1 cellular context compared by ENCODE assay signal in the genomic region with DNA sequence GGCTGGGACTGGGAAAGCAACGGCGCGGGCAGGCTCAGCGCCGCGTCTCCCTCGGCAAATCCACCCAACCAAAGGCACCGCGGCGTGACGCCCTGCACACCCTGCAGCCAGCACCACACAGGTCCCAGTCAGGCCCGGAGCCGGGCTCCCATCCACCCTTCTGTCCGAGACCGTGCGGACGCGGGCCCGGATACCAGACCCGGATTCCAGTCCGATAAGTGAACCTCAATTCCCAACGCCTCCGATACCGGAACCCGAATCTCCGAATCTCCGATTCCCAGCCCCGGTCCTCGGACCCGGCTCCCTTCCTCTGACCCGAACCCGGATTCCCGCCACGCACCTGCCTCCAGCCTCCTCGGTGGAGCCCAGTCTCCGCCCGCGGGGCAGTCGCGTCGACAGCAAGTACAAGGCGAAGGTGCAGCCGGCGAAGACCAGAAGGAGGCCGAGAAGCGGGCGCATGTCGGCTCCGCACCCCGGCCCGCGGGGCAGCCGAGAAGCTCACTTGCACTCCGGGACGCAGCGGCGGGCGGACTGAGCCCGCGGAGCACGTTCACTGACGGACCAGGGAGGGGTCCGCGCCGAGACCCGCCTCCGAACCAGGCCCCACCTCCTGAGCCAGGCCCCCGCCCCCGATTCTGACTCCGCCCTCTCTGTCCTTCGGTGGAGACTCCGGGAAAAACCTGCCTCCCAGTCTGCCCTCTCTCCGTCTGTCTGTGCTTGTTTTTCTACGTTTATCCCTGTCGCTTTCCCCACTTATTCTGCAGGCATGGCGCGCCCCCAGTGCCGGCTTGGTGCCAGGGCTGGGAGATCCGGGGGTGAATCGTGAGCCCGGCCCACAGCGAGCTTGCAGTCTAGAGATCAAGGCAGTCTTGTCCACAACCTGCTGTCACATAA.
TF ChIP-seq lines count a peak whose summit lies in the region.

A gene (minus strand): TSS at position 533 of the 894 bp plus-strand sequence. CDS start 74 bp downstream, at position 459.

TF ChIP-seq in HepG2, 621 proteins besides CTCF, POLR2A, EP300 and RAD21 (continued from another document and continues in another):
- TF ChIP-seq, protein P1, sequence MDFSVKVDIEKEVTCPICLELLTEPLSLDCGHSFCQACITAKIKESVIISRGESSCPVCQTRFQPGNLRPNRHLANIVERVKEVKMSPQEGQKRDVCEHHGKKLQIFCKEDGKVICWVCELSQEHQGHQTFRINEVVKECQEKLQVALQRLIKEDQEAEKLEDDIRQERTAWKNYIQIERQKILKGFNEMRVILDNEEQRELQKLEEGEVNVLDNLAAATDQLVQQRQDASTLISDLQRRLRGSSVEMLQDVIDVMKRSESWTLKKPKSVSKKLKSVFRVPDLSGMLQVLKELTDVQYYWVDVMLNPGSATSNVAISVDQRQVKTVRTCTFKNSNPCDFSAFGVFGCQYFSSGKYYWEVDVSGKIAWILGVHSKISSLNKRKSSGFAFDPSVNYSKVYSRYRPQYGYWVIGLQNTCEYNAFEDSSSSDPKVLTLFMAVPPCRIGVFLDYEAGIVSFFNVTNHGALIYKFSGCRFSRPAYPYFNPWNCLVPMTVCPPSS (IDR thresholded peaks at IDR 0.05): no peak
- TF ChIP-seq, protein P2, sequence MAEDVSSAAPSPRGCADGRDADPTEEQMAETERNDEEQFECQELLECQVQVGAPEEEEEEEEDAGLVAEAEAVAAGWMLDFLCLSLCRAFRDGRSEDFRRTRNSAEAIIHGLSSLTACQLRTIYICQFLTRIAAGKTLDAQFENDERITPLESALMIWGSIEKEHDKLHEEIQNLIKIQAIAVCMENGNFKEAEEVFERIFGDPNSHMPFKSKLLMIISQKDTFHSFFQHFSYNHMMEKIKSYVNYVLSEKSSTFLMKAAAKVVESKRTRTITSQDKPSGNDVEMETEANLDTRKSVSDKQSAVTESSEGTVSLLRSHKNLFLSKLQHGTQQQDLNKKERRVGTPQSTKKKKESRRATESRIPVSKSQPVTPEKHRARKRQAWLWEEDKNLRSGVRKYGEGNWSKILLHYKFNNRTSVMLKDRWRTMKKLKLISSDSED (CRISPR knock-in tag; IDR thresholded peaks at IDR 0.05): no peak
- TF ChIP-seq RELA (CRISPR knock-in tag; IDR thresholded peaks at IDR 0.05): no peak
- no peak for TF ChIP-seq ZNF33A (CRISPR knock-in tag; IDR thresholded peaks at IDR 0.05; ENCODE audit: borderline replicate concordance)
- TF ChIP-seq ZNF431 (CRISPR knock-in tag; IDR thresholded peaks at IDR 0.05; ENCODE audit: borderline replicate concordance, low read depth): no peak
- TF ChIP-seq RORA (CRISPR knock-in tag; IDR thresholded peaks at IDR 0.05): no peak
- 0 out of 2 replicates have a peak, but pooled peaks have one; percentile 12 for TF ChIP-seq RFX5 (IDR thresholded peaks at IDR 0.05; ENCODE audit: low read depth, low read length)
- peak; percentile 79; the same call in 1 of the 2 replicates for TF ChIP-seq ISL2 (CRISPR knock-in tag; IDR thresholded peaks at IDR 0.05)
- TF ChIP-seq DR1 (CRISPR knock-in tag; IDR thresholded peaks at IDR 0.05): peak; percentile 41; the same call in 1 of the 2 replicates
- TF ChIP-seq TEAD2 (CRISPR knock-in tag; IDR thresholded peaks at IDR 0.05): no peak; the same call in 1 of the 2 replicates
- no peak for TF ChIP-seq FIP1L1 (IDR thresholded peaks at IDR 0.05; ENCODE audit: borderline replicate concordance, insufficient read depth, low read depth, low read length)
- TF ChIP-seq, protein P3, sequence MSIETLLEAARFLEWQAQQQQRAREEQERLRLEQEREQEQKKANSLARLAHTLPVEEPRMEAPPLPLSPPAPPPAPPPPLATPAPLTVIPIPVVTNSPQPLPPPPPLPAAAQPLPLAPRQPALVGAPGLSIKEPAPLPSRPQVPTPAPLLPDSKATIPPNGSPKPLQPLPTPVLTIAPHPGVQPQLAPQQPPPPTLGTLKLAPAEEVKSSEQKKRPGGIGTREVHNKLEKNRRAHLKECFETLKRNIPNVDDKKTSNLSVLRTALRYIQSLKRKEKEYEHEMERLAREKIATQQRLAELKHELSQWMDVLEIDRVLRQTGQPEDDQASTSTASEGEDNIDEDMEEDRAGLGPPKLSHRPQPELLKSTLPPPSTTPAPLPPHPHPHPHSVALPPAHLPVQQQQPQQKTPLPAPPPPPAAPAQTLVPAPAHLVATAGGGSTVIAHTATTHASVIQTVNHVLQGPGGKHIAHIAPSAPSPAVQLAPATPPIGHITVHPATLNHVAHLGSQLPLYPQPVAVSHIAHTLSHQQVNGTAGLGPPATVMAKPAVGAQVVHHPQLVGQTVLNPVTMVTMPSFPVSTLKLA (IDR thresholded peaks at IDR 0.05): 0 out of 2 replicates have a peak, but pooled peaks have one; percentile 2
- no peak for TF ChIP-seq ZNF468 (CRISPR knock-in tag; IDR thresholded peaks at IDR 0.05)
- TF ChIP-seq, protein P4, sequence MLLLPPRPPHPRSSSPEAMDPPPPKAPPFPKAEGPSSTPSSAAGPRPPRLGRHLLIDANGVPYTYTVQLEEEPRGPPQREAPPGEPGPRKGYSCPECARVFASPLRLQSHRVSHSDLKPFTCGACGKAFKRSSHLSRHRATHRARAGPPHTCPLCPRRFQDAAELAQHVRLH (CRISPR knock-in tag; IDR thresholded peaks at IDR 0.05; ENCODE audit: borderline replicate concordance, low read depth): peak; percentile 92; the same call in 1 of the 2 replicates
- TF ChIP-seq, protein P5, sequence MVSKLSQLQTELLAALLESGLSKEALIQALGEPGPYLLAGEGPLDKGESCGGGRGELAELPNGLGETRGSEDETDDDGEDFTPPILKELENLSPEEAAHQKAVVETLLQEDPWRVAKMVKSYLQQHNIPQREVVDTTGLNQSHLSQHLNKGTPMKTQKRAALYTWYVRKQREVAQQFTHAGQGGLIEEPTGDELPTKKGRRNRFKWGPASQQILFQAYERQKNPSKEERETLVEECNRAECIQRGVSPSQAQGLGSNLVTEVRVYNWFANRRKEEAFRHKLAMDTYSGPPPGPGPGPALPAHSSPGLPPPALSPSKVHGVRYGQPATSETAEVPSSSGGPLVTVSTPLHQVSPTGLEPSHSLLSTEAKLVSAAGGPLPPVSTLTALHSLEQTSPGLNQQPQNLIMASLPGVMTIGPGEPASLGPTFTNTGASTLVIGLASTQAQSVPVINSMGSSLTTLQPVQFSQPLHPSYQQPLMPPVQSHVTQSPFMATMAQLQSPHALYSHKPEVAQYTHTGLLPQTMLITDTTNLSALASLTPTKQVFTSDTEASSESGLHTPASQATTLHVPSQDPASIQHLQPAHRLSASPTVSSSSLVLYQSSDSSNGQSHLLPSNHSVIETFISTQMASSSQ (IDR thresholded peaks at IDR 0.05; ENCODE audit: low read depth): no peak
- TF ChIP-seq, protein P5 (CRISPR knock-in tag; IDR thresholded peaks at IDR 0.05; ENCODE audit: borderline replicate concordance): peak; percentile 72; the same call in 1 of the 2 replicates
- TF ChIP-seq, protein P6, sequence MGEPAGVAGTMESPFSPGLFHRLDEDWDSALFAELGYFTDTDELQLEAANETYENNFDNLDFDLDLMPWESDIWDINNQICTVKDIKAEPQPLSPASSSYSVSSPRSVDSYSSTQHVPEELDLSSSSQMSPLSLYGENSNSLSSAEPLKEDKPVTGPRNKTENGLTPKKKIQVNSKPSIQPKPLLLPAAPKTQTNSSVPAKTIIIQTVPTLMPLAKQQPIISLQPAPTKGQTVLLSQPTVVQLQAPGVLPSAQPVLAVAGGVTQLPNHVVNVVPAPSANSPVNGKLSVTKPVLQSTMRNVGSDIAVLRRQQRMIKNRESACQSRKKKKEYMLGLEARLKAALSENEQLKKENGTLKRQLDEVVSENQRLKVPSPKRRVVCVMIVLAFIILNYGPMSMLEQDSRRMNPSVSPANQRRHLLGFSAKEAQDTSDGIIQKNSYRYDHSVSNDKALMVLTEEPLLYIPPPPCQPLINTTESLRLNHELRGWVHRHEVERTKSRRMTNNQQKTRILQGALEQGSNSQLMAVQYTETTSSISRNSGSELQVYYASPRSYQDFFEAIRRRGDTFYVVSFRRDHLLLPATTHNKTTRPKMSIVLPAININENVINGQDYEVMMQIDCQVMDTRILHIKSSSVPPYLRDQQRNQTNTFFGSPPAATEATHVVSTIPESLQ (CRISPR knock-in tag; conservative IDR thresholded peaks at IDR 0.05): no peak
- 0 out of 2 replicates have a peak, but pooled peaks have one; percentile 33 for TF ChIP-seq ZBTB3 (CRISPR knock-in tag; IDR thresholded peaks at IDR 0.05; ENCODE audit: borderline replicate concordance, low read depth)
- TF ChIP-seq, protein P7, sequence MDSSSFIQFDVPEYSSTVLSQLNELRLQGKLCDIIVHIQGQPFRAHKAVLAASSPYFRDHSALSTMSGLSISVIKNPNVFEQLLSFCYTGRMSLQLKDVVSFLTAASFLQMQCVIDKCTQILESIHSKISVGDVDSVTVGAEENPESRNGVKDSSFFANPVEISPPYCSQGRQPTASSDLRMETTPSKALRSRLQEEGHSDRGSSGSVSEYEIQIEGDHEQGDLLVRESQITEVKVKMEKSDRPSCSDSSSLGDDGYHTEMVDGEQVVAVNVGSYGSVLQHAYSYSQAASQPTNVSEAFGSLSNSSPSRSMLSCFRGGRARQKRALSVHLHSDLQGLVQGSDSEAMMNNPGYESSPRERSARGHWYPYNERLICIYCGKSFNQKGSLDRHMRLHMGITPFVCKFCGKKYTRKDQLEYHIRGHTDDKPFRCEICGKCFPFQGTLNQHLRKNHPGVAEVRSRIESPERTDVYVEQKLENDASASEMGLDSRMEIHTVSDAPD (CRISPR knock-in tag; IDR thresholded peaks at IDR 0.05): no peak; the same call in 1 of the 2 replicates
- TF ChIP-seq, protein P8, sequence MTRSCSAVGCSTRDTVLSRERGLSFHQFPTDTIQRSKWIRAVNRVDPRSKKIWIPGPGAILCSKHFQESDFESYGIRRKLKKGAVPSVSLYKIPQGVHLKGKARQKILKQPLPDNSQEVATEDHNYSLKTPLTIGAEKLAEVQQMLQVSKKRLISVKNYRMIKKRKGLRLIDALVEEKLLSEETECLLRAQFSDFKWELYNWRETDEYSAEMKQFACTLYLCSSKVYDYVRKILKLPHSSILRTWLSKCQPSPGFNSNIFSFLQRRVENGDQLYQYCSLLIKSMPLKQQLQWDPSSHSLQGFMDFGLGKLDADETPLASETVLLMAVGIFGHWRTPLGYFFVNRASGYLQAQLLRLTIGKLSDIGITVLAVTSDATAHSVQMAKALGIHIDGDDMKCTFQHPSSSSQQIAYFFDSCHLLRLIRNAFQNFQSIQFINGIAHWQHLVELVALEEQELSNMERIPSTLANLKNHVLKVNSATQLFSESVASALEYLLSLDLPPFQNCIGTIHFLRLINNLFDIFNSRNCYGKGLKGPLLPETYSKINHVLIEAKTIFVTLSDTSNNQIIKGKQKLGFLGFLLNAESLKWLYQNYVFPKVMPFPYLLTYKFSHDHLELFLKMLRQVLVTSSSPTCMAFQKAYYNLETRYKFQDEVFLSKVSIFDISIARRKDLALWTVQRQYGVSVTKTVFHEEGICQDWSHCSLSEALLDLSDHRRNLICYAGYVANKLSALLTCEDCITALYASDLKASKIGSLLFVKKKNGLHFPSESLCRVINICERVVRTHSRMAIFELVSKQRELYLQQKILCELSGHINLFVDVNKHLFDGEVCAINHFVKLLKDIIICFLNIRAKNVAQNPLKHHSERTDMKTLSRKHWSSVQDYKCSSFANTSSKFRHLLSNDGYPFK (CRISPR knock-in tag; IDR thresholded peaks at IDR 0.05; ENCODE audit: borderline replicate concordance): peak; percentile 87
- TF ChIP-seq, protein P9, sequence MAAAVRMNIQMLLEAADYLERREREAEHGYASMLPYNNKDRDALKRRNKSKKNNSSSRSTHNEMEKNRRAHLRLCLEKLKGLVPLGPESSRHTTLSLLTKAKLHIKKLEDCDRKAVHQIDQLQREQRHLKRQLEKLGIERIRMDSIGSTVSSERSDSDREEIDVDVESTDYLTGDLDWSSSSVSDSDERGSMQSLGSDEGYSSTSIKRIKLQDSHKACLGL (CRISPR knock-in tag; IDR thresholded peaks at IDR 0.05): peak; percentile 80; the same call in 1 of the 2 replicates
- TF ChIP-seq ZNF83 (CRISPR knock-in tag; IDR thresholded peaks at IDR 0.05; ENCODE audit: borderline replicate concordance): no peak
- peak; percentile 89; the same call in 1 of the 2 replicates for TF ChIP-seq ZNF230 (CRISPR knock-in tag; IDR thresholded peaks at IDR 0.05)
- TF ChIP-seq SMAD1 (CRISPR knock-in tag; IDR thresholded peaks at IDR 0.05; ENCODE audit: borderline replicate concordance, low read depth): 0 out of 2 replicates have a peak, but pooled peaks have one; percentile 83
- peak; percentile 83 for TF ChIP-seq RXRB (CRISPR knock-in tag; IDR thresholded peaks at IDR 0.05; ENCODE audit: borderline replicate concordance)
- TF ChIP-seq, protein P10, sequence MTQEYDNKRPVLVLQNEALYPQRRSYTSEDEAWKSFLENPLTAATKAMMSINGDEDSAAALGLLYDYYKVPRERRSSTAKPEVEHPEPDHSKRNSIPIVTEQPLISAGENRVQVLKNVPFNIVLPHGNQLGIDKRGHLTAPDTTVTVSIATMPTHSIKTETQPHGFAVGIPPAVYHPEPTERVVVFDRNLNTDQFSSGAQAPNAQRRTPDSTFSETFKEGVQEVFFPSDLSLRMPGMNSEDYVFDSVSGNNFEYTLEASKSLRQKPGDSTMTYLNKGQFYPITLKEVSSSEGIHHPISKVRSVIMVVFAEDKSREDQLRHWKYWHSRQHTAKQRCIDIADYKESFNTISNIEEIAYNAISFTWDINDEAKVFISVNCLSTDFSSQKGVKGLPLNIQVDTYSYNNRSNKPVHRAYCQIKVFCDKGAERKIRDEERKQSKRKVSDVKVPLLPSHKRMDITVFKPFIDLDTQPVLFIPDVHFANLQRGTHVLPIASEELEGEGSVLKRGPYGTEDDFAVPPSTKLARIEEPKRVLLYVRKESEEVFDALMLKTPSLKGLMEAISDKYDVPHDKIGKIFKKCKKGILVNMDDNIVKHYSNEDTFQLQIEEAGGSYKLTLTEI (CRISPR knock-in tag; conservative IDR thresholded peaks at IDR 0.05): no peak; the same call in 1 of the 2 replicates
- TF ChIP-seq CREB1 (IDR thresholded peaks at IDR 0.05): 0 out of 2 replicates have a peak, but pooled peaks have one; percentile 18
- peak; percentile 34; the same call in 1 of the 2 replicates for TF ChIP-seq CREB1 (CRISPR knock-in tag; IDR thresholded peaks at IDR 0.05)
- TF ChIP-seq ZNF75D (CRISPR knock-in tag; IDR thresholded peaks at IDR 0.05; ENCODE audit: borderline replicate concordance): no peak
- peak; percentile 89; the same call in 1 of the 2 replicates for TF ChIP-seq ZNF44 (CRISPR knock-in tag; IDR thresholded peaks at IDR 0.05)
